In genomic region chr6:27126815-27127537, GRCh38 we compare ENCODE assay signal across 8 cellular contexts.
DNase-seq lines count a peak whose midpoint lies in the region; ATAC-seq and TF ChIP-seq lines count a peak whose summit lies in the region.

No MANE protein-coding gene starts in this region.

- H3K9me3 ChIP-seq in PC-3 (ENCODE audit: low read length) (no peaks in the 10 kb centered on the region), fibroblast of lung (ENCODE audit: control insufficient read depth, insufficient read depth, low read depth, low read length) (no peaks in the 10 kb centered on the region), stomach smooth muscle (ENCODE audit: control insufficient read depth in 2 of 2, low read length in 2 of 2) (no peaks in the 10 kb centered on the region)

- H3K27ac ChIP-seq in PC-3 (ENCODE audit: low read length): no peak overlapping the region
- H3K27ac ChIP-seq in fibroblast of lung (ENCODE audit: insufficient read depth, low read length): peak overlapping the region; percentile 48
- peak overlapping the region; percentile 55 for H3K27ac ChIP-seq in stomach smooth muscle (ENCODE audit: low read length)

- TF ChIP-seq CTCF in PC-3 (conservative IDR thresholded peaks at IDR 0.05; ENCODE audit: low read depth, low read length) (peak; percentile 92), fibroblast of lung (conservative IDR thresholded peaks at IDR 0.05 in 1 of 2, IDR thresholded peaks at IDR 0.05 in 1 of 2; ENCODE audit: low read depth in 1 of 2, low read length in 2 of 2) (peak; percentile 74 to 78), nephron progenitor cell (IDR thresholded peaks at IDR 0.05) (peak; percentile 66)

- H3K27me3 ChIP-seq in PC-3 (ENCODE audit: low read length) (no peaks in the 10 kb centered on the region), fibroblast of lung (ENCODE audit: control insufficient read depth, insufficient read depth, low read length) (no peaks in the 10 kb centered on the region), stomach smooth muscle (ENCODE audit: control insufficient read depth in 1 of 2, insufficient read depth in 2 of 2, low read length in 2 of 2) (no peaks in the 10 kb centered on the region)

- POLR2A ChIA-PET in PC-3 (lab: Charles Lee; ENCODE audit: unreplicated experiment): interaction anchor here (0.5 to 1.1 kb wide), 3 partner anchors 20 to 1107 kb away, joined by 3 to 14 read pairs (median 5); a partner anchor contains a TSS

- H3F3A ChIP-seq in PC-3 (ENCODE audit: low read length, unreplicated experiment): peaks cover 1% of the 10 kb centered on the region

- H3K4me1 Mint-ChIP-seq in nephron progenitor cell: peaks cover 37% of the 10 kb centered on the region

- intact Hi-C loops in PC-3 (cut with micrococcal nuclease): loop anchor here (1.0 kb wide), 1 partner anchor 30 kb away; no protein-coding TSS in a partner anchor

- peaks cover 25% of the 10 kb centered on the region for H3K79me2 ChIP-seq in PC-3 (ENCODE audit: low read length)
- H3K79me2 ChIP-seq in fibroblast of lung (ENCODE audit: control insufficient read depth, insufficient read depth, low read length): no peaks in the 10 kb centered on the region

- H3K4me1 ChIP-seq in PC-3 (ENCODE audit: insufficient read depth, low read length) (peaks cover 30% of the 10 kb centered on the region), fibroblast of lung (ENCODE audit: control insufficient read depth, extremely low read depth, insufficient read depth, low read length) (no peaks in the 10 kb centered on the region), stomach smooth muscle (ENCODE audit: control insufficient read depth, insufficient read depth, low read length) (peaks cover 4% of the 10 kb centered on the region)

- ATAC-seq in GM19023 (IDR thresholded peaks at IDR 0.05; ENCODE audit: unreplicated experiment): peak; percentile 70
- ATAC-seq in HG03432 (IDR thresholded peaks at IDR 0.05; ENCODE audit: unreplicated experiment): peak; percentile 53
- peak; percentile 83 for ATAC-seq in PC-3

- DNase-seq in Ammon's horn (ENCODE audit: low spot score) (peak; percentile 88), PC-3 (peak; percentile 95), fibroblast of lung (ENCODE audit: low read depth in 2 of 2) (peak; percentile 86 to 94), nephron progenitor cell (peak; percentile 82)
- peak; percentile 83 to 86 for DNase-seq in activated T-cell treated with anti-CD3 and anti-CD28 coated beads, Interleukin-2, amount 50 U/mL, for 48 hours

- H3K27me3 Mint-ChIP-seq in nephron progenitor cell (ENCODE audit: low read depth, poor library complexity): peaks cover 6% of the 10 kb centered on the region

- peak overlapping the region; percentile 80 for H3K4me2 ChIP-seq in PC-3 (ENCODE audit: low read length)
- H3K4me2 ChIP-seq in fibroblast of lung (ENCODE audit: extremely low read depth, insufficient read depth, low read length): peak overlapping the region; percentile 84

- H3K4me3 Mint-ChIP-seq in nephron progenitor cell: peak overlapping the region; percentile 82

- H3K9me3 Mint-ChIP-seq in nephron progenitor cell: no peaks in the 10 kb centered on the region

- no TSS peak for BruUV-seq in PC-3 (replicated peaks; lab: Mats Ljungman, UMichigan)

- H2AFZ ChIP-seq in PC-3 (ENCODE audit: low read length): peak overlapping the region; percentile 72
- H2AFZ ChIP-seq in fibroblast of lung (ENCODE audit: low read length): peak overlapping the region; percentile 81

- H3K27ac Mint-ChIP-seq in nephron progenitor cell: no peak overlapping the region

- peak overlapping the region; percentile 38 for H3K9ac ChIP-seq in PC-3 (ENCODE audit: low read length)
- peak overlapping the region; percentile 32 for H3K9ac ChIP-seq in fibroblast of lung (ENCODE audit: insufficient read depth, low read length)
- peak overlapping the region; percentile 51 to 60 for H3K9ac ChIP-seq in stomach smooth muscle (ENCODE audit: low read length in 2 of 2)

- peak overlapping the region; percentile 59 for H3K4me3 ChIP-seq in PC-3 (ENCODE audit: low read length)
- H3K4me3 ChIP-seq in fibroblast of lung (replicated peaks in 1 of 4; ENCODE audit: control extremely low read depth in 1 of 4, insufficient read depth in 1 of 4, low read depth in 3 of 4, low read length in 4 of 4): peak overlapping the region; percentile 32 to 75 (median 49)
- peak overlapping the region; percentile 55 to 68 for H3K4me3 ChIP-seq in stomach smooth muscle (ENCODE audit: low read length in 2 of 2)

- no peaks in the 10 kb centered on the region for H3K9me2 ChIP-seq in PC-3 (replicated peaks; ENCODE audit: low read length)

- no peaks in the 10 kb centered on the region for H3K36me3 Mint-ChIP-seq in nephron progenitor cell (ENCODE audit: low read depth)

- H3K36me3 ChIP-seq in PC-3 (ENCODE audit: low read depth, low read length): peaks cover 14% of the 10 kb centered on the region; the same call in 1 of the 2 replicates
- H3K36me3 ChIP-seq in fibroblast of lung (ENCODE audit: control insufficient read depth, insufficient read depth, low read length): no peaks in the 10 kb centered on the region
- no peaks in the 10 kb centered on the region for H3K36me3 ChIP-seq in stomach smooth muscle (ENCODE audit: control insufficient read depth in 2 of 2, insufficient read depth in 2 of 2, low read length in 2 of 2)

- H4K20me1 ChIP-seq in PC-3 (ENCODE audit: low read length) (no peaks in the 10 kb centered on the region), fibroblast of lung (ENCODE audit: control insufficient read depth, extremely low read depth, insufficient read depth, low read length) (no peaks in the 10 kb centered on the region)

- CTCF ChIA-PET in PC-3 (lab: Charles Lee): interaction anchor here (0.6 to 1.1 kb wide), 7 partner anchors 20 to 767 kb away, joined by 3 to 8 read pairs (median 5); a partner anchor contains a TSS
